Comparison of ENCODE assay signal across 16 cellular contexts in genomic region chr5:19927919-19928318, GRCh38.
DNase-seq lines count a peak whose midpoint lies in the region; ATAC-seq and TF ChIP-seq lines count a peak whose summit lies in the region.
"Had no signal": no experiment of that assay in that cellular context is flagged by ENCODE, and none has a peak within 500 bp of the region (broad histone marks: within the 10 kb centered on the region; RNA-seq: fewer than 3 reads in every experiment).

No MANE protein-coding gene starts in this region.

- H3K4me3 ChIP-seq in left ventricle myocardium inferior: no peak overlapping the region
- H3K4me3 ChIP-seq: left lung, sigmoid colon had no signal

- POLR2A ChIA-PET in WTC11 (lab: Charles Lee): no interaction called here

- H3K27ac Mint-ChIP-seq in WTC11 (no peak overlapping the region), chondrocyte (ENCODE audit: unreplicated experiment) (no peak overlapping the region)
- H3K27ac Mint-ChIP-seq: activated naive CD8-positive, alpha-beta T cell treated with anti-CD3 and anti-CD28 coated beads, Interleukin-2, amount 10 ng/mL, durations not matched to agents 7 days and 5 days; nephron; stimulated activated naive CD8-positive, alpha-beta T cell treated with anti-CD3 and anti-CD28 coated beads, Interleukin-15, Interleukin-2, amounts not matched to agents 100 ng/mL and 50 ng/mL, for 24 hours had no signal

- H3K4me1 Mint-ChIP-seq in WTC11 (peaks cover 37% of the 10 kb centered on the region), chondrocyte (ENCODE audit: low read depth) (peaks cover 4% of the 10 kb centered on the region)
- H3K4me1 Mint-ChIP-seq: activated naive CD8-positive, alpha-beta T cell treated with anti-CD3 and anti-CD28 coated beads, Interleukin-2, amount 10 ng/mL, durations not matched to agents 7 days and 5 days; nephron had no signal

- CTCF ChIA-PET in WTC11 (lab: Charles Lee): no interaction called here

- H3K9me3 Mint-ChIP-seq in WTC11 (no peaks in the 10 kb centered on the region), chondrocyte (ENCODE audit: low read depth) (no peaks in the 10 kb centered on the region)
- H3K9me3 Mint-ChIP-seq: nephron had no signal

- H3K27ac ChIP-seq in left ventricle myocardium inferior (replicated peaks): no peak overlapping the region
- H3K27ac ChIP-seq: left lung, sigmoid colon had no signal

- DNase-seq in DMS53 treated with DMSO at 0.1 percent for 48 hours (lab: John Stamatoyannopoulos, UW; ENCODE audit: unreplicated experiment) (peak; percentile 36), NCI-H2029 treated with DMSO at 0.1 percent for 48 hours (lab: John Stamatoyannopoulos, UW) (peak; percentile 81), WTC11 (ENCODE audit: low spot score) (peak; percentile 52), iPS-NIHi7 (ENCODE audit: extremely low spot score) (peak; percentile 59), chondrocyte (ENCODE audit: low spot score) (no peak), AG08395 (ENCODE audit: low spot score) (no peak), left ventricle myocardium inferior (no peak)
- DNase-seq: activated naive CD8-positive, alpha-beta T cell treated with anti-CD3 and anti-CD28 coated beads, Interleukin-2, amount 10 ng/mL, durations not matched to agents 7 days and 5 days; cortex of kidney; left lung; NCI-H524 treated with DMSO at 0.1 percent for 48 hours; SIG-M5; sigmoid colon had no signal

- H3K4me1 ChIP-seq in left ventricle myocardium inferior: no peaks in the 10 kb centered on the region
- H3K4me1 ChIP-seq: left lung, sigmoid colon had no signal

- ATAC-seq in WTC11: peak; percentile 96
- no peak for ATAC-seq in HG03196 (IDR thresholded peaks at IDR 0.05; ENCODE audit: unreplicated experiment)
- ATAC-seq: left lung had no signal

- H3K36me3 Mint-ChIP-seq in WTC11 (no peaks in the 10 kb centered on the region), chondrocyte (ENCODE audit: low read depth) (no peaks in the 10 kb centered on the region)
- H3K36me3 Mint-ChIP-seq: activated naive CD8-positive, alpha-beta T cell treated with anti-CD3 and anti-CD28 coated beads, Interleukin-2, amount 10 ng/mL, durations not matched to agents 7 days and 5 days had no signal

- intact Hi-C loops in left ventricle myocardium inferior (cut with micrococcal nuclease): no loop called here

- no peaks in the 10 kb centered on the region for H3K27me3 ChIP-seq in left ventricle myocardium inferior (ENCODE audit: low read depth)
- H3K27me3 ChIP-seq: left lung, sigmoid colon had no signal

- TF ChIP-seq CTCF in WTC11 (IDR thresholded peaks at IDR 0.05) (no peak), chondrocyte (IDR thresholded peaks at IDR 0.05) (no peak), left ventricle myocardium inferior (IDR thresholded peaks at IDR 0.05; ENCODE audit: borderline replicate concordance) (no peak)

- H3K9me3 ChIP-seq in left ventricle myocardium inferior (replicated peaks): no peaks in the 10 kb centered on the region
- H3K9me3 ChIP-seq: left lung, sigmoid colon had no signal

- peak overlapping the region; percentile 10 for H3K4me3 Mint-ChIP-seq in WTC11
- no peak overlapping the region for H3K4me3 Mint-ChIP-seq in chondrocyte (ENCODE audit: unreplicated experiment)
- H3K4me3 Mint-ChIP-seq: activated naive CD8-positive, alpha-beta T cell treated with anti-CD3 and anti-CD28 coated beads, Interleukin-2, amount 10 ng/mL, durations not matched to agents 7 days and 5 days; nephron; stimulated activated naive CD8-positive, alpha-beta T cell treated with anti-CD3 and anti-CD28 coated beads, Interleukin-15, Interleukin-2, amounts not matched to agents 100 ng/mL and 50 ng/mL, for 24 hours had no signal

- H3K27me3 Mint-ChIP-seq in WTC11 (ENCODE audit: low read depth): peaks cover 23% of the 10 kb centered on the region
- peaks cover 2% of the 10 kb centered on the region for H3K27me3 Mint-ChIP-seq in chondrocyte (ENCODE audit: low read depth)
- H3K27me3 Mint-ChIP-seq: activated naive CD8-positive, alpha-beta T cell treated with anti-CD3 and anti-CD28 coated beads, Interleukin-2, amount 10 ng/mL, durations not matched to agents 7 days and 5 days; stimulated activated naive CD8-positive, alpha-beta T cell treated with anti-CD3 and anti-CD28 coated beads, Interleukin-15, Interleukin-2, amounts not matched to agents 100 ng/mL and 50 ng/mL, for 24 hours had no signal

- no peaks in the 10 kb centered on the region for H3K36me3 ChIP-seq in left ventricle myocardium inferior
- H3K36me3 ChIP-seq: left lung, sigmoid colon had no signal

TF ChIP-seq in WTC11, 78 proteins besides CTCF, POLR2A, EP300 and RAD21:
- TF ChIP-seq FOXP4 (CRISPR knock-in tag; IDR thresholded peaks at IDR 0.05) (peak; percentile 98), SOX15 (CRISPR knock-in tag; IDR thresholded peaks at IDR 0.05) (no peak), ETV6 (CRISPR knock-in tag; IDR thresholded peaks at IDR 0.05) (0 out of 2 replicates have a peak, but pooled peaks have one; percentile 44), TEAD1 (CRISPR knock-in tag; IDR thresholded peaks at IDR 0.05) (peak; percentile 64; the same call in 1 of the 2 replicates), MXD4 (CRISPR knock-in tag; IDR thresholded peaks at IDR 0.05; ENCODE audit: borderline replicate concordance) (no peak), ZMAT4 (CRISPR knock-in tag; IDR thresholded peaks at IDR 0.05) (0 out of 2 replicates have a peak, but pooled peaks have one; percentile 21)

Comparison
In these comparisons a context has a peak if more than half of its experiments do, and no peak if none do; other contexts are left out.
1. DNase-seq: peak in DMS53 treated with DMSO at 0.1 percent for 48 hours (single experiment), NCI-H2029 treated with DMSO at 0.1 percent for 48 hours (single experiment), WTC11 (single experiment) and iPS-NIHi7 (single experiment); none in chondrocyte (single experiment), AG08395 (single experiment) and left ventricle myocardium inferior (single experiment).